ENCODE assay signal across 1 cellular context in genomic region chr17:40437095-40437732, GRCh38.
TF ChIP-seq lines count a peak whose summit lies in the region.

No MANE protein-coding gene starts in this region.

TF ChIP-seq in K562, 482 proteins besides CTCF, POLR2A, EP300 and RAD21 (continued from another document and continues in another):
- peak; percentile 82 for TF ChIP-seq GABPA (tag; conservative IDR thresholded peaks at IDR 0.05; ENCODE audit: low read depth)
- TF ChIP-seq KLF6 (CRISPR knock-in tag; IDR thresholded peaks at IDR 0.05; ENCODE audit: borderline replicate concordance): peak; percentile 40; the same call in 1 of the 2 replicates
- TF ChIP-seq ZFP1 (CRISPR knock-in tag; IDR thresholded peaks at IDR 0.05): no peak
- TF ChIP-seq ESRRB (CRISPR knock-in tag; IDR thresholded peaks at IDR 0.05; ENCODE audit: borderline replicate concordance): no peak
- TF ChIP-seq NR4A1 (CRISPR knock-in tag; IDR thresholded peaks at IDR 0.05): no peak
- TF ChIP-seq NR4A1 (tag; IDR thresholded peaks at IDR 0.05): no peak
- no peak for TF ChIP-seq ZNF655 (CRISPR knock-in tag; IDR thresholded peaks at IDR 0.05)
- TF ChIP-seq PREB (CRISPR knock-in tag; IDR thresholded peaks at IDR 0.05): no peak
- TF ChIP-seq ZNF384 (IDR thresholded peaks at IDR 0.05; ENCODE audit: low read depth, low read length): no peak
- no peak for TF ChIP-seq THAP7 (CRISPR knock-in tag; IDR thresholded peaks at IDR 0.05)
- TF ChIP-seq HNRNPH1 (optimal IDR thresholded peaks at IDR 0.05; ENCODE audit: low read depth, low read length): no peak
- TF ChIP-seq FOXK2 (conservative IDR thresholded peaks at IDR 0.05 in 1 of 2, IDR thresholded peaks at IDR 0.05 in 1 of 2; ENCODE audit: low read depth in 2 of 2): no peak
- TF ChIP-seq SMARCA5 (IDR thresholded peaks at IDR 0.05): peak; percentile 89
- no peak for TF ChIP-seq KDM2B (CRISPR knock-in tag; IDR thresholded peaks at IDR 0.05)
- TF ChIP-seq BHLHE40 (IDR thresholded peaks at IDR 0.05; ENCODE audit: low read length): no peak
- no peak for TF ChIP-seq USF2 (CRISPR knock-in tag; IDR thresholded peaks at IDR 0.05)
- TF ChIP-seq TRIM25 (IDR thresholded peaks at IDR 0.05; ENCODE audit: borderline replicate concordance): no peak
- no peak for TF ChIP-seq ZNF766 (CRISPR knock-in tag; conservative IDR thresholded peaks at IDR 0.05)
- TF ChIP-seq PATZ1 (CRISPR knock-in tag; IDR thresholded peaks at IDR 0.05; ENCODE audit: borderline replicate concordance): no peak
- no peak for TF ChIP-seq KLF1 (tag; IDR thresholded peaks at IDR 0.05)
- no peak for TF ChIP-seq L3MBTL2 (IDR thresholded peaks at IDR 0.05)
- no peak for TF ChIP-seq NFXL1 (CRISPR knock-in tag; IDR thresholded peaks at IDR 0.05)
- peak; percentile 97 for TF ChIP-seq BCOR (IDR thresholded peaks at IDR 0.05)
- no peak for TF ChIP-seq ZBTB2 (IDR thresholded peaks at IDR 0.05)
- TF ChIP-seq DACH1 (IDR thresholded peaks at IDR 0.05; ENCODE audit: partially characterized antibody): no peak
- no peak for TF ChIP-seq FOXJ2 (tag; IDR thresholded peaks at IDR 0.05)
- TF ChIP-seq ZNF551 (CRISPR knock-in tag; IDR thresholded peaks at IDR 0.05): no peak
- TF ChIP-seq HLTF (IDR thresholded peaks at IDR 0.05): no peak
- peak; percentile 68; the same call in 1 of the 2 replicates for TF ChIP-seq PTBP1 (IDR thresholded peaks at IDR 0.05; ENCODE audit: low read depth, low read length)
- no peak for TF ChIP-seq POLR3A (IDR thresholded peaks at IDR 0.05; ENCODE audit: borderline replicate concordance, extremely low read depth, insufficient read depth, insufficient read length)
- TF ChIP-seq EHMT2 (IDR thresholded peaks at IDR 0.05): no peak
- no peak for TF ChIP-seq BACH1 (tag; IDR thresholded peaks at IDR 0.05)
- no peak for TF ChIP-seq MIER1 (IDR thresholded peaks at IDR 0.05; ENCODE audit: low read depth)
- no peak for TF ChIP-seq DNMT1 (IDR thresholded peaks at IDR 0.05)
- no peak for TF ChIP-seq ZBTB7A (IDR thresholded peaks at IDR 0.05; ENCODE audit: borderline replicate concordance, control insufficient read depth, low read depth, low read length)
- no peak for TF ChIP-seq ZNF24 (IDR thresholded peaks at IDR 0.05)
- no peak for TF ChIP-seq HMGXB4 (CRISPR knock-in tag; IDR thresholded peaks at IDR 0.05)
- no peak for TF ChIP-seq PML (IDR thresholded peaks at IDR 0.05; ENCODE audit: low read length)
- TF ChIP-seq ZMIZ1 (IDR thresholded peaks at IDR 0.05; ENCODE audit: low read depth in 2 of 2, low read length in 2 of 2): no peak
- no peak for TF ChIP-seq E2F5 (CRISPR knock-in tag; IDR thresholded peaks at IDR 0.05)
- no peak for TF ChIP-seq BRF2 (IDR thresholded peaks at IDR 0.05; ENCODE audit: borderline replicate concordance, insufficient read depth, insufficient read length)
- TF ChIP-seq NCOA2 (IDR thresholded peaks at IDR 0.05; ENCODE audit: partially characterized antibody in 2 of 2): no peak
- TF ChIP-seq ZNF583 (CRISPR knock-in tag; IDR thresholded peaks at IDR 0.05): peak; percentile 20; the same call in 1 of the 2 replicates
